Comparison of ENCODE assay signal across 17 cellular contexts in genomic region chr1:33972676-33973395, GRCh38.
DNase-seq lines count a peak whose midpoint lies in the region; ATAC-seq and TF ChIP-seq lines count a peak whose summit lies in the region.
"Had no signal": no experiment of that assay in that cellular context is flagged by ENCODE, and none has a peak within 500 bp of the region (broad histone marks: within the 10 kb centered on the region; RNA-seq: fewer than 3 reads in every experiment).

No MANE protein-coding gene starts in this region.

- H3K27me3 Mint-ChIP-seq in natural killer cell treated with Interleukin-12 subunit alpha and Interleukin-12 subunit beta and Interleukin-15 and Interleukin-18, amount 100 ng/mL, for 72 hours: peaks cover 10 to 13% of the 10 kb centered on the region in 2 donors
- peaks cover 8 to 17% of the 10 kb centered on the region in 2 donors for H3K27me3 Mint-ChIP-seq in natural killer cell (ENCODE audit: low read depth in 2 of 2)
- H3K27me3 Mint-ChIP-seq: activated naive CD8-positive, alpha-beta T cell treated with anti-CD3 and anti-CD28 coated beads, Interleukin-2, amount 10 ng/mL, durations not matched to agents 7 days and 5 days had no signal

- H3K36me3 Mint-ChIP-seq in natural killer cell treated with Interleukin-12 subunit alpha and Interleukin-12 subunit beta and Interleukin-15 and Interleukin-18, amount 100 ng/mL, for 72 hours: no peaks in the 10 kb centered on the region
- H3K36me3 Mint-ChIP-seq in natural killer cell: no peaks in the 10 kb centered on the region
- H3K36me3 Mint-ChIP-seq: activated naive CD8-positive, alpha-beta T cell treated with anti-CD3 and anti-CD28 coated beads, Interleukin-2, amount 10 ng/mL, durations not matched to agents 7 days and 5 days had no signal

- no peaks in the 10 kb centered on the region for H3K79me2 ChIP-seq in osteoblast (ENCODE audit: insufficient read depth, low read length)

- no peak overlapping the region for H3K27ac Mint-ChIP-seq in natural killer cell treated with Interleukin-12 subunit alpha and Interleukin-12 subunit beta and Interleukin-15 and Interleukin-18, amount 100 ng/mL, for 72 hours
- H3K27ac Mint-ChIP-seq in natural killer cell: no peak overlapping the region
- H3K27ac Mint-ChIP-seq: activated B cell treated with CpG ODN at 0.5 μM for 24 hours; activated naive CD8-positive, alpha-beta T cell treated with anti-CD3 and anti-CD28 coated beads, Interleukin-2, amount 10 ng/mL, durations not matched to agents 7 days and 5 days; nephron progenitor cell had no signal

- peak; percentile 55 for DNase-seq in natural killer cell treated with Interleukin-12 subunit alpha and Interleukin-12 subunit beta and Interleukin-15 and Interleukin-18, amount 100 ng/mL, for 72 hours (ENCODE audit: low spot score)
- no peak for DNase-seq in natural killer cell
- DNase-seq in cerebellum (ENCODE audit: low spot score): peak; percentile 60
- DNase-seq in midbrain (lab: John Stamatoyannopoulos, UW): peak; percentile 66
- no peak for DNase-seq in NCI-H82 treated with DMSO at 0.1 percent for 48 hours (lab: John Stamatoyannopoulos, UW; ENCODE audit: unreplicated experiment)
- DNase-seq in stimulated activated naive CD8-positive, alpha-beta T cell treated with anti-CD3 and anti-CD28 coated beads, Interleukin-15, Interleukin-2, amounts not matched to agents 100 U/mL and 50 U/mL, for 24 hours: no peak
- no peak for DNase-seq in stimulated activated CD4-positive, alpha-beta T cell treated with anti-CD3 and anti-CD28 coated beads, Interleukin-2, amount 100 ng/mL, for 24 hours
- no peak for DNase-seq in osteoblast (ENCODE audit: insufficient read length, low spot score, missing footprints)
- DNase-seq: ACHN; activated B cell treated with CpG ODN at 0.5 μM for 24 hours; activated CD8-positive, alpha-beta memory T cell treated with anti-CD3 and anti-CD28 coated beads, Interleukin-2, amount 50 U/mL, for 48 hours; activated naive CD8-positive, alpha-beta T cell treated with anti-CD3 and anti-CD28 coated beads, Interleukin-2, amount 10 ng/mL, durations not matched to agents 7 days and 5 days; effector CD4-positive, alpha-beta T cell; kidney; NCI-H226; nephron progenitor cell; transverse colon had no signal

- H3K27me3 ChIP-seq in osteoblast (ENCODE audit: insufficient read depth, low read length): no peaks in the 10 kb centered on the region
- H3K27me3 ChIP-seq: transverse colon had no signal

- H3K27ac ChIP-seq in osteoblast (ENCODE audit: low read depth, low read length): no peak overlapping the region
- H3K27ac ChIP-seq: transverse colon had no signal

- no peak overlapping the region for H3K4me3 Mint-ChIP-seq in natural killer cell treated with Interleukin-12 subunit alpha and Interleukin-12 subunit beta and Interleukin-15 and Interleukin-18, amount 100 ng/mL, for 72 hours
- no peak overlapping the region for H3K4me3 Mint-ChIP-seq in natural killer cell
- H3K4me3 Mint-ChIP-seq: activated B cell treated with CpG ODN at 0.5 μM for 24 hours; activated naive CD8-positive, alpha-beta T cell treated with anti-CD3 and anti-CD28 coated beads, Interleukin-2, amount 10 ng/mL, durations not matched to agents 7 days and 5 days; nephron progenitor cell had no signal

- TF ChIP-seq CTCF in natural killer cell (IDR thresholded peaks at IDR 0.05) (no peak), osteoblast (IDR thresholded peaks at IDR 0.05; ENCODE audit: extremely low read depth, low read depth, low read length) (no peak)

- no peaks in the 10 kb centered on the region for H4K20me1 ChIP-seq in osteoblast (ENCODE audit: insufficient read depth, low read length)

- H3K9me3 Mint-ChIP-seq in natural killer cell treated with Interleukin-12 subunit alpha and Interleukin-12 subunit beta and Interleukin-15 and Interleukin-18, amount 100 ng/mL, for 72 hours: no peaks in the 10 kb centered on the region
- no peaks in the 10 kb centered on the region for H3K9me3 Mint-ChIP-seq in natural killer cell
- H3K9me3 Mint-ChIP-seq: activated B cell treated with CpG ODN at 0.5 μM for 24 hours; activated naive CD8-positive, alpha-beta T cell treated with anti-CD3 and anti-CD28 coated beads, Interleukin-2, amount 10 ng/mL, durations not matched to agents 7 days and 5 days; nephron progenitor cell had no signal

- no peaks in the 10 kb centered on the region for H3K4me1 Mint-ChIP-seq in natural killer cell treated with Interleukin-12 subunit alpha and Interleukin-12 subunit beta and Interleukin-15 and Interleukin-18, amount 100 ng/mL, for 72 hours (ENCODE audit: low read depth in 2 of 2)
- H3K4me1 Mint-ChIP-seq in natural killer cell: no peaks in the 10 kb centered on the region
- H3K4me1 Mint-ChIP-seq: activated B cell treated with CpG ODN at 0.5 μM for 24 hours; activated naive CD8-positive, alpha-beta T cell treated with anti-CD3 and anti-CD28 coated beads, Interleukin-2, amount 10 ng/mL, durations not matched to agents 7 days and 5 days had no signal

- H3K36me3 ChIP-seq in osteoblast (ENCODE audit: insufficient read depth, low read length): no peaks in the 10 kb centered on the region
- H3K36me3 ChIP-seq: transverse colon had no signal

- H2AFZ ChIP-seq in osteoblast (ENCODE audit: low read length): no peak overlapping the region

- peak in 1 of 2 donors; percentile 40 for ATAC-seq in natural killer cell treated with Interleukin-12 subunit alpha and Interleukin-12 subunit beta and Interleukin-15 and Interleukin-18, amount 100 ng/mL, for 72 hours
- ATAC-seq in natural killer cell: no peak
- ATAC-seq in stimulated activated naive CD8-positive, alpha-beta T cell treated with anti-CD3 and anti-CD28 coated beads, Interleukin-15, Interleukin-2, amounts not matched to agents 100 U/mL and 50 U/mL, for 24 hours: no peak

- no peak overlapping the region for H3K4me3 ChIP-seq in osteoblast (ENCODE audit: insufficient read depth, low read length)
- H3K4me3 ChIP-seq: transverse colon had no signal

- H3K4me2 ChIP-seq in osteoblast (ENCODE audit: insufficient read depth, low read length): no peak overlapping the region

- no peaks in the 10 kb centered on the region for H3K9me3 ChIP-seq in osteoblast (ENCODE audit: low read depth, low read length)
- H3K9me3 ChIP-seq: transverse colon had no signal

- H3K4me1 ChIP-seq in osteoblast (ENCODE audit: insufficient read depth, low read length): no peaks in the 10 kb centered on the region

- intact Hi-C loops in natural killer cell (cut with micrococcal nuclease): no loop called here

Comparison
In these comparisons a context has a peak if more than half of its experiments do, and no peak if none do; other contexts are left out.
1. DNase-seq: peak in natural killer cell treated with Interleukin-12 subunit alpha and Interleukin-12 subunit beta and Interleukin-15 and Interleukin-18, amount 100 ng/mL, for 72 hours (single experiment), cerebellum (single experiment) and midbrain (single experiment); none in natural killer cell (single experiment), NCI-H82 treated with DMSO at 0.1 percent for 48 hours (single experiment), stimulated activated naive CD8-positive, alpha-beta T cell treated with anti-CD3 and anti-CD28 coated beads, Interleukin-15, Interleukin-2, amounts not matched to agents 100 U/mL and 50 U/mL, for 24 hours (single experiment), stimulated activated CD4-positive, alpha-beta T cell treated with anti-CD3 and anti-CD28 coated beads, Interleukin-2, amount 100 ng/mL, for 24 hours (0 of 2) and osteoblast (single experiment).